Comparison of ENCODE assay signal across 8 cellular contexts in genomic region chr18:54608008-54608642, GRCh38. TPM values are rescaled to one million over a fixed set of nuclear protein-coding genes. Genes with fewer than 3 reads are reported as not detected.
DNase-seq lines count a peak whose midpoint lies in the region; ATAC-seq and TF ChIP-seq lines count a peak whose summit lies in the region.

No MANE protein-coding gene starts in this region.

- H3K27ac ChIP-seq in PC-9: peak overlapping the region; percentile 100

- peak overlapping the region; percentile 98 for H3K4me2 ChIP-seq in PC-9

- no peaks in the 10 kb centered on the region for H3K27me3 ChIP-seq in PC-9 (ENCODE audit: insufficient read depth, low read depth)

- H3K79me2 ChIP-seq in PC-9 (ENCODE audit: low read depth): no peaks in the 10 kb centered on the region

- H3K9me3 ChIP-seq in PC-9 (ENCODE audit: insufficient read depth, low read depth): no peaks in the 10 kb centered on the region

- DNase-seq in HCEC 1CT: peak; percentile 28
- peak in 1 of 2 experiments; percentile 90 for DNase-seq in PC-9
- peak; percentile 46 for DNase-seq in fibroblast of mammary gland (ENCODE audit: low read depth)
- DNase-seq in renal cortical epithelial cell (ENCODE audit: low read depth): peak; percentile 84
- DNase-seq in islet precursor cell: no peak
- DNase-seq in stimulated activated naive CD4-positive, alpha-beta T cell (lab: John Stamatoyannopoulos, UW): no peak

- ATAC-seq in GM21528 (IDR thresholded peaks at IDR 0.05; ENCODE audit: low FRiP score, unreplicated experiment) (no peak), GM21360 (IDR thresholded peaks at IDR 0.05; ENCODE audit: unreplicated experiment) (no peak)

- CTCF ChIA-PET in PC-9 (lab: Charles Lee): no interaction called here

- TF ChIP-seq CTCF in PC-9 (conservative IDR thresholded peaks at IDR 0.05) (no peak), fibroblast of mammary gland (conservative IDR thresholded peaks at IDR 0.05; ENCODE audit: control insufficient read depth, insufficient read depth, low read depth, low read length) (no peak)

- peaks cover 49% of the 10 kb centered on the region for H3K4me1 ChIP-seq in PC-9 (replicated peaks; ENCODE audit: insufficient read depth)

- POLR2A ChIA-PET in PC-9 (lab: Charles Lee; ENCODE audit: unreplicated experiment): no interaction called here

- H3K9me2 ChIP-seq in PC-9 (ENCODE audit: insufficient read depth): no peaks in the 10 kb centered on the region

- BruUV-seq in PC-9 (replicated peaks; lab: Mats Ljungman, UMichigan): TSS peak; percentile 66

- H3F3A ChIP-seq in PC-9 (ENCODE audit: insufficient read depth, low read depth): peaks cover 40% of the 10 kb centered on the region

- no peaks in the 10 kb centered on the region for H4K20me1 ChIP-seq in PC-9 (ENCODE audit: insufficient read depth)

- intact Hi-C loops in PC-9 (cut with micrococcal nuclease; ENCODE audit: unreplicated experiment): loop anchor here (5.0 kb wide), 1 partner anchor 169 kb away; no protein-coding TSS in a partner anchor

- no peaks in the 10 kb centered on the region for H3K36me3 ChIP-seq in PC-9 (ENCODE audit: low read depth)

- 0 out of 2 replicates have a peak overlapping the region, but pooled peaks have one; percentile 7 for H2AFZ ChIP-seq in PC-9

- peak overlapping the region; percentile 63 for H3K4me3 ChIP-seq in PC-9
- H3K4me3 ChIP-seq in fibroblast of mammary gland (ENCODE audit: control insufficient read depth, low read depth, low read length): no peak overlapping the region

RNA-seq across cellular contexts. Expression of gene DYNAP, which starts 17.1 kb away (rescaled TPM):
- total RNA-seq in PC-9 (2021) (not detected in 2 replicates), renal cortical epithelial cell (not detected in 2 replicates)

Comparison
In these comparisons a context has a peak if more than half of its experiments do, and no peak if none do; other contexts are left out.
1. DNase-seq: peak in HCEC 1CT (single experiment), fibroblast of mammary gland (single experiment) and renal cortical epithelial cell (single experiment); none in islet precursor cell (single experiment) and stimulated activated naive CD4-positive, alpha-beta T cell (0 of 6).